8 cellular contexts compared by ENCODE assay signal in genomic region chr3:13500133-13500885, GRCh38. TPM values are rescaled to one million over a fixed set of nuclear protein-coding genes. Genes with fewer than 3 reads are reported as not detected.
DNase-seq lines count a peak whose midpoint lies in the region; ATAC-seq, FAIRE-seq and TF ChIP-seq lines count a peak whose summit lies in the region.

No MANE protein-coding gene starts in this region.

- no peaks in the 10 kb centered on the region for H3K9me3 Mint-ChIP-seq in natural killer cell treated with Interleukin-12 subunit alpha and Interleukin-12 subunit beta and Interleukin-15 and Interleukin-18, amount 100 ng/mL, for 72 hours
- H3K9me3 Mint-ChIP-seq in natural killer cell: no peaks in the 10 kb centered on the region

- no peak for FAIRE-seq in urothelium cell line (lab: Jason Lieb, UNC)

- no peak for TF ChIP-seq CTCF in natural killer cell (IDR thresholded peaks at IDR 0.05)
- TF ChIP-seq CTCF in heart left ventricle (IDR thresholded peaks at IDR 0.05): peak; percentile 35 to 58 (median 46)

- peak; percentile 42 for DNase-seq in natural killer cell treated with Interleukin-12 subunit alpha and Interleukin-12 subunit beta and Interleukin-15 and Interleukin-18, amount 100 ng/mL, for 72 hours (ENCODE audit: low spot score)
- DNase-seq in natural killer cell (no peak), RPMI8226 (peak; percentile 39), heart left ventricle (peak in 2 of 5 donors; percentile 26 to 59), urothelium cell line (ENCODE audit: low spot score) (peak; percentile 67)
- DNase-seq in activated naive CD4-positive, alpha-beta T cell treated with Interleukin-2 at 50 U/mL for 16 hours: no peak

- no peaks in the 10 kb centered on the region for H3K27me3 Mint-ChIP-seq in natural killer cell treated with Interleukin-12 subunit alpha and Interleukin-12 subunit beta and Interleukin-15 and Interleukin-18, amount 100 ng/mL, for 72 hours
- H3K27me3 Mint-ChIP-seq in natural killer cell (ENCODE audit: low read depth in 2 of 2): no peaks in the 10 kb centered on the region

- H3K4me3 ChIP-seq in heart left ventricle: no peak overlapping the region

- H3K9me3 ChIP-seq in heart left ventricle: no peaks in the 10 kb centered on the region

- no peak overlapping the region for H3K4me3 Mint-ChIP-seq in natural killer cell treated with Interleukin-12 subunit alpha and Interleukin-12 subunit beta and Interleukin-15 and Interleukin-18, amount 100 ng/mL, for 72 hours
- H3K4me3 Mint-ChIP-seq in natural killer cell: no peak overlapping the region

- no peaks in the 10 kb centered on the region for H3K27me3 ChIP-seq in heart left ventricle

- peaks cover 0 to 14% (median 9%) of the 10 kb centered on the region in 12 donors for H3K4me1 ChIP-seq in heart left ventricle

- H3K36me3 ChIP-seq in heart left ventricle: peaks cover 0 to 12% (median 0%) of the 10 kb centered on the region in 9 donors

- H3K27ac Mint-ChIP-seq in natural killer cell treated with Interleukin-12 subunit alpha and Interleukin-12 subunit beta and Interleukin-15 and Interleukin-18, amount 100 ng/mL, for 72 hours: no peak overlapping the region
- no peak overlapping the region for H3K27ac Mint-ChIP-seq in natural killer cell

- no peak for TF ChIP-seq POLR2A in heart left ventricle (IDR thresholded peaks at IDR 0.05)

- WGBS in heart left ventricle, 4 donors: 60 to 87% (median 75%) methylated on average over 3 to 15 of the region's 15 CpGs

- intact Hi-C loops in natural killer cell (cut with micrococcal nuclease): no loop called here
- intact Hi-C loops in heart left ventricle (cut with DNase I): loop anchor here in 1 of 10 donors (10.0 kb wide), 1 partner anchor 64 kb away; no protein-coding TSS in a partner anchor

- no peak for ATAC-seq in natural killer cell treated with Interleukin-12 subunit alpha and Interleukin-12 subunit beta and Interleukin-15 and Interleukin-18, amount 100 ng/mL, for 72 hours
- no peak for ATAC-seq in natural killer cell
- ATAC-seq in heart left ventricle: peak in 1 of 4 donors; percentile 24
- ATAC-seq in GM21515 (IDR thresholded peaks at IDR 0.05; ENCODE audit: unreplicated experiment): no peak
- ATAC-seq in GM21390 (IDR thresholded peaks at IDR 0.05; ENCODE audit: unreplicated experiment): no peak

- peaks cover 0 to 4% of the 10 kb centered on the region in 2 donors for H3K4me1 Mint-ChIP-seq in natural killer cell treated with Interleukin-12 subunit alpha and Interleukin-12 subunit beta and Interleukin-15 and Interleukin-18, amount 100 ng/mL, for 72 hours (ENCODE audit: low read depth in 2 of 2)
- H3K4me1 Mint-ChIP-seq in natural killer cell: peaks cover 0 to 17% of the 10 kb centered on the region in 2 donors

- H3K36me3 Mint-ChIP-seq in natural killer cell treated with Interleukin-12 subunit alpha and Interleukin-12 subunit beta and Interleukin-15 and Interleukin-18, amount 100 ng/mL, for 72 hours: no peaks in the 10 kb centered on the region
- H3K36me3 Mint-ChIP-seq in natural killer cell: no peaks in the 10 kb centered on the region

- no peak overlapping the region for H3K27ac ChIP-seq in heart left ventricle

RNA-seq across cellular contexts. Expression of gene HDAC11, which starts 20.2 kb away (rescaled TPM):
- total RNA-seq in natural killer cell treated with Interleukin-12 subunit alpha and Interleukin-12 subunit beta and Interleukin-15 and Interleukin-18, amount 100 ng/mL, for 72 hours: 1 to 10 TPM; 1.8 to 3.5 TPM
- total RNA-seq in natural killer cell (1 to 10 TPM; 3.4 to 5.3 (median 3.9) TPM), heart left ventricle (10 to 100 TPM; 20.8 to 49.4 (median 30.7) TPM)
- polyA plus RNA-seq in heart left ventricle: 10 to 100 TPM; 27.2 to 33.7 TPM

RNA-seq across cellular contexts. Expression of gene FBLN2, which starts 48.6 kb away (rescaled TPM):
- not detected for total RNA-seq in natural killer cell treated with Interleukin-12 subunit alpha and Interleukin-12 subunit beta and Interleukin-15 and Interleukin-18, amount 100 ng/mL, for 72 hours
- total RNA-seq in natural killer cell (1 to 10 TPM in 2 of 3 donors, under 1 TPM in 1; 0.61 to 2.7 (median 1.6) TPM), heart left ventricle (100 to 1,000 TPM in 2 of 9 donors, 10 to 100 TPM in 7; 31.3 to 118 (median 47.8) TPM)
- 10 to 100 TPM; 16.5 to 42.7 TPM for polyA plus RNA-seq in heart left ventricle

Comparison
In these comparisons a context has a peak if more than half of its experiments do, and no peak if none do; other contexts are left out.
1. DNase-seq: peak in natural killer cell treated with Interleukin-12 subunit alpha and Interleukin-12 subunit beta and Interleukin-15 and Interleukin-18, amount 100 ng/mL, for 72 hours (single experiment), RPMI8226 (single experiment) and urothelium cell line (single experiment); none in natural killer cell (single experiment) and activated naive CD4-positive, alpha-beta T cell treated with Interleukin-2 at 50 U/mL for 16 hours (single experiment).
2. RNA of gene FBLN2, which starts 48.6 kb away (total RNA-seq): 31.3 to 118 TPM in heart left ventricle; 0.61 to 2.7 TPM in natural killer cell and not detected in natural killer cell treated with Interleukin-12 subunit alpha and Interleukin-12 subunit beta and Interleukin-15 and Interleukin-18, amount 100 ng/mL, for 72 hours; every median in the first group is over 4 times any median in the second.